ENCODE assay signal across 18 cellular contexts in the genomic region with DNA sequence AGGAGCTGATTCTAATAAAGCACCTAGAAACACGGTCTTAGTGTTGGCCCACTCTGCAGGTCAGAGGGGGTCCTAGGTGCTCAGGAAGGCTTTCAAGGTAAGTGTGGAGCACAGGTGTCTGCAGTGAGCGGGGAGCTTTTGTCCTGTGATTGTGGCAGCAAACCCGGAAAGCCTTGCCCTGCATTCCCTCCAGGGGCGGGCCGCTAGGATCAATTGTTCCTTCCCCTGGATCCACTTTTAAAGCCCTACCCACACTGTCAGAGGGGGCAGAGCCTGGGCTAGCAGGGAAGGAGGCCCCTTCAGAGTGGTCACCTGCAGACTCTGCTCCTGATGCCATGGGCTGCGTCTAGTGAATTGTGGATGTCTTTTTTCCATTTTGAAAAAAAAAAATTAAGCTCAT.
"Had no signal": no experiment of that assay in that cellular context is flagged by ENCODE, and none has a peak within 500 bp of the region (broad histone marks: within the 10 kb centered on the region; RNA-seq: fewer than 3 reads in every experiment).

No MANE protein-coding gene starts in this region.

- H3K4me3 ChIP-seq: gastrocnemius medialis, right atrium auricular region, thoracic aorta, upper lobe of right lung had no signal

- H3K27ac ChIP-seq: thoracic aorta had no signal

- ATAC-seq: activated CD8-positive, alpha-beta memory T cell treated with anti-CD3 and anti-CD28 coated beads, Interleukin-2, amount 10 ng/mL, durations not matched to agents 7 days and 5 days; gastrocnemius medialis; T-cell had no signal

- H3K9me3 Mint-ChIP-seq: activated CD4-positive, alpha-beta memory T cell treated with anti-CD3 and anti-CD28 coated beads, Interleukin-2, amount 10 ng/mL, durations not matched to agents 7 days and 5 days; activated naive CD8-positive, alpha-beta T cell treated with anti-CD3 and anti-CD28 coated beads, Interleukin-2, amount 10 ng/mL, durations not matched to agents 7 days and 5 days; stimulated activated memory B cell treated with anti-CD40 and anti-IgM and Interleukin-4, amounts not matched to agents 10 μg/mL and 1 μg/mL and 100 μg/mL, for 72 hours; T-cell had no signal

- H3K4me1 Mint-ChIP-seq: T-cell had no signal

- DNase-seq: activated B cell treated with CpG ODN at 0.5 μM for 24 hours; activated CD4-positive, alpha-beta memory T cell treated with anti-CD3 and anti-CD28 coated beads, Interleukin-2, amount 10 ng/mL, durations not matched to agents 7 days and 5 days; activated CD4-positive, alpha-beta T cell treated with anti-CD3 and anti-CD28 coated beads for 4 hours; activated CD8-positive, alpha-beta memory T cell treated with anti-CD3 and anti-CD28 coated beads, Interleukin-2, amount 10 ng/mL, durations not matched to agents 7 days and 5 days; activated naive CD8-positive, alpha-beta T cell treated with anti-CD3 and anti-CD28 coated beads, Interleukin-2, amount 10 ng/mL, durations not matched to agents 7 days and 5 days; caudate nucleus; gastrocnemius medialis; head of caudate nucleus; nephron progenitor cell; stimulated activated CD4-positive, alpha-beta T cell treated with anti-CD3 and anti-CD28 coated beads, Interleukin-15, amount 100 ng/mL, for 24 hours; stimulated activated CD4-positive, alpha-beta T cell treated with anti-CD3 and anti-CD28 coated beads, Interleukin-4, amount 100 ng/mL, for 4 hours; upper lobe of right lung had no signal

- H3K27me3 ChIP-seq: gastrocnemius medialis, right atrium auricular region, upper lobe of right lung had no signal

- H3K36me3 Mint-ChIP-seq: activated CD8-positive, alpha-beta memory T cell treated with anti-CD3 and anti-CD28 coated beads, Interleukin-2, amount 10 ng/mL, durations not matched to agents 7 days and 5 days; activated naive CD8-positive, alpha-beta T cell treated with anti-CD3 and anti-CD28 coated beads, Interleukin-2, amount 10 ng/mL, durations not matched to agents 7 days and 5 days; T-cell had no signal

- H3K9me3 ChIP-seq: gastrocnemius medialis, right atrium auricular region, thoracic aorta, upper lobe of right lung had no signal

- H3K36me3 ChIP-seq: gastrocnemius medialis, right atrium auricular region, thoracic aorta, upper lobe of right lung had no signal

- FAIRE-seq: endometrium had no signal

- H3K27me3 Mint-ChIP-seq: activated B cell treated with CpG ODN at 0.5 μM for 24 hours; activated CD4-positive, alpha-beta memory T cell treated with anti-CD3 and anti-CD28 coated beads, Interleukin-2, amount 10 ng/mL, durations not matched to agents 7 days and 5 days; activated CD8-positive, alpha-beta memory T cell treated with anti-CD3 and anti-CD28 coated beads, Interleukin-2, amount 10 ng/mL, durations not matched to agents 7 days and 5 days; brain; stimulated activated memory B cell treated with anti-CD40 and anti-IgM and Interleukin-4, amounts not matched to agents 10 μg/mL and 1 μg/mL and 100 μg/mL, for 72 hours; T-cell had no signal

- H3K4me3 Mint-ChIP-seq: activated B cell treated with CpG ODN at 0.5 μM for 24 hours; activated CD4-positive, alpha-beta memory T cell treated with anti-CD3 and anti-CD28 coated beads, Interleukin-2, amount 10 ng/mL, durations not matched to agents 7 days and 5 days; activated CD8-positive, alpha-beta memory T cell treated with anti-CD3 and anti-CD28 coated beads, Interleukin-2, amount 10 ng/mL, durations not matched to agents 7 days and 5 days; brain; nephron progenitor cell; stimulated activated memory B cell treated with anti-CD40 and anti-IgM and Interleukin-4, amounts not matched to agents 10 μg/mL and 1 μg/mL and 100 μg/mL, for 72 hours; T-cell had no signal

- H3K27ac Mint-ChIP-seq: activated B cell treated with CpG ODN at 0.5 μM for 24 hours; activated CD4-positive, alpha-beta memory T cell treated with anti-CD3 and anti-CD28 coated beads, Interleukin-2, amount 10 ng/mL, durations not matched to agents 7 days and 5 days; activated CD8-positive, alpha-beta memory T cell treated with anti-CD3 and anti-CD28 coated beads, Interleukin-2, amount 10 ng/mL, durations not matched to agents 7 days and 5 days; nephron progenitor cell; stimulated activated memory B cell treated with anti-CD40 and anti-IgM and Interleukin-4, amounts not matched to agents 10 μg/mL and 1 μg/mL and 100 μg/mL, for 72 hours; T-cell had no signal
